9 cellular contexts compared by ENCODE assay signal in genomic region chr2:102187191-102188150, GRCh38. TPM values are rescaled to one million over a fixed set of nuclear protein-coding genes. Genes with fewer than 3 reads are reported as not detected.
DNase-seq lines count a peak whose midpoint lies in the region; ATAC-seq and TF ChIP-seq lines count a peak whose summit lies in the region.
"Had no signal": no experiment of that assay in that cellular context is flagged by ENCODE, and none has a peak within 500 bp of the region (broad histone marks: within the 10 kb centered on the region; RNA-seq: fewer than 3 reads in every experiment).

No MANE protein-coding gene starts in this region.

- no peak overlapping the region for H4K8ac ChIP-seq in H9 (replicated peaks; ENCODE audit: insufficient read length, low read depth, low read length)

- H3K79me1 ChIP-seq in H9 (ENCODE audit: insufficient read depth, low read depth, low read length, poor library complexity, severe bottlenecking): no peaks in the 10 kb centered on the region

- H3K27ac Mint-ChIP-seq in H9: no peak overlapping the region
- peak overlapping the region in 3 of 10 donors; percentile 9 to 69 (median 65) for H3K27ac Mint-ChIP-seq in naive thymus-derived CD8-positive, alpha-beta T cell
- peak overlapping the region; percentile 83 for H3K27ac Mint-ChIP-seq in stimulated activated naive CD8-positive, alpha-beta T cell treated with anti-CD3 and anti-CD28 coated beads, Interleukin-15, Interleukin-2, amounts not matched to agents 100 ng/mL and 50 ng/mL, for 24 hours

- H2BK5ac ChIP-seq in H9 (ENCODE audit: insufficient read length, low read length): no peak overlapping the region

- no peak overlapping the region for H3K23ac ChIP-seq in H9 (ENCODE audit: insufficient read length, low read depth, low read length)

- no peak overlapping the region for H3K27ac ChIP-seq in H9 (ENCODE audit: insufficient read length, low read depth, low read length)
- H3K27ac ChIP-seq: HL-60 had no signal

- no peak overlapping the region for H4K5ac ChIP-seq in H9 (ENCODE audit: insufficient read length, low read depth, low read length)

- no peak overlapping the region for H2BK12ac ChIP-seq in H9 (ENCODE audit: insufficient read length, low read depth, low read length)

- no peak overlapping the region for H2BK120ac ChIP-seq in H9 (ENCODE audit: low read depth, low read length, poor library complexity, severe bottlenecking)

- H3K23me2 ChIP-seq in H9 (ENCODE audit: insufficient read length, low read depth, low read length, poor library complexity, severe bottlenecking): no peaks in the 10 kb centered on the region

- H2BK20ac ChIP-seq in H9 (ENCODE audit: low read depth, low read length, poor library complexity, severe bottlenecking): no peak overlapping the region

- POLR2A ChIA-PET in naive thymus-derived CD8-positive, alpha-beta T cell (lab: Charles Lee): no interaction called here

- no peak overlapping the region for H3K9ac ChIP-seq in H9 (ENCODE audit: extremely low read depth, insufficient read length, low read length)

- H3K4me1 ChIP-seq in H9 (ENCODE audit: insufficient read depth, low read length): no peaks in the 10 kb centered on the region

- peak overlapping the region; percentile 65 to 70 for H3K4me3 Mint-ChIP-seq in H9
- peak overlapping the region; percentile 81 to 92 (median 84) for H3K4me3 Mint-ChIP-seq in naive thymus-derived CD8-positive, alpha-beta T cell
- H3K4me3 Mint-ChIP-seq in stimulated activated naive CD8-positive, alpha-beta T cell treated with anti-CD3 and anti-CD28 coated beads, Interleukin-15, Interleukin-2, amounts not matched to agents 100 ng/mL and 50 ng/mL, for 24 hours: peak overlapping the region; percentile 73

- H3T11ph ChIP-seq in H9 (ENCODE audit: low read length): no peak overlapping the region

- H3K27me3 ChIP-seq in H9 (ENCODE audit: insufficient read depth, low read length): peaks cover 4% of the 10 kb centered on the region

- no peak overlapping the region; the same call in 1 of the 2 replicates for H2BK15ac ChIP-seq in H9 (ENCODE audit: low read depth, low read length)

- peaks cover 0 to 4% of the 10 kb centered on the region in 2 experiments; a peak in 1 of 4 replicates for H3K4me1 Mint-ChIP-seq in H9
- H3K4me1 Mint-ChIP-seq in naive thymus-derived CD8-positive, alpha-beta T cell: peaks cover 4 to 9% (median 7%) of the 10 kb centered on the region in 4 donors
- peaks cover 15% of the 10 kb centered on the region for H3K4me1 Mint-ChIP-seq in stimulated activated naive CD8-positive, alpha-beta T cell treated with anti-CD3 and anti-CD28 coated beads, Interleukin-15, Interleukin-2, amounts not matched to agents 100 ng/mL and 50 ng/mL, for 24 hours (ENCODE audit: low read depth)

- no CpG with 5 or more reads among the region's 73 CpGs for WGBS in H9 (ENCODE audit: extremely low coverage, insufficient read length, low lambda C conversion rate)

- H3K79me2 ChIP-seq in H9 (ENCODE audit: insufficient read depth, low read length): no peaks in the 10 kb centered on the region

- no peak overlapping the region for H3K56ac ChIP-seq in H9 (ENCODE audit: insufficient read length, low read depth, low read length)

- H4K20me1 ChIP-seq in H9 (ENCODE audit: control insufficient read depth, insufficient read depth, insufficient read length): no peaks in the 10 kb centered on the region

- H2AFZ ChIP-seq in H9 (ENCODE audit: low read length): no peak overlapping the region

- H2AK5ac ChIP-seq in H9 (ENCODE audit: insufficient read length, low read length): no peak overlapping the region

- H3K4ac ChIP-seq in H9 (ENCODE audit: low read depth, low read length): no peak overlapping the region

- H3K18ac ChIP-seq in H9 (ENCODE audit: insufficient read length, low read depth, low read length): no peak overlapping the region

- H3K4me2 ChIP-seq in H9 (ENCODE audit: insufficient read depth, insufficient read length, low read length): peak overlapping the region; percentile 24

- no peak for TF ChIP-seq CTCF in H9 (conservative IDR thresholded peaks at IDR 0.05)
- peak; percentile 48 for TF ChIP-seq CTCF in fibroblast of mammary gland (conservative IDR thresholded peaks at IDR 0.05; ENCODE audit: control insufficient read depth, insufficient read depth, low read depth, low read length)

- H3K4me3 ChIP-seq in fibroblast of mammary gland (ENCODE audit: control insufficient read depth, low read depth, low read length): peak overlapping the region; percentile 42

- peak; percentile 85 to 88 for ATAC-seq in naive thymus-derived CD8-positive, alpha-beta T cell
- no peak for ATAC-seq in HG03354 (IDR thresholded peaks at IDR 0.05; ENCODE audit: poor library complexity, severe bottlenecking, unreplicated experiment)
- no peak for ATAC-seq in GM21360 (IDR thresholded peaks at IDR 0.05; ENCODE audit: unreplicated experiment)
- ATAC-seq in HG02642 (IDR thresholded peaks at IDR 0.05; ENCODE audit: poor library complexity, unreplicated experiment): no peak

- no peak for DNase-seq in H9
- DNase-seq in activated CD8-positive, alpha-beta memory T cell treated with anti-CD3 and anti-CD28 coated beads, Interleukin-2, amount 50 U/mL, for 48 hours: peak; percentile 80
- DNase-seq in fibroblast of mammary gland (ENCODE audit: low read depth): peak; percentile 65
- peak in 9 of 10 donors; percentile 7 to 65 (median 22) for DNase-seq in naive thymus-derived CD8-positive, alpha-beta T cell

- peaks cover 43% of the 10 kb centered on the region for H3K27me3 Mint-ChIP-seq in H9 (ENCODE audit: low read depth)
- H3K27me3 Mint-ChIP-seq in naive thymus-derived CD8-positive, alpha-beta T cell: peaks cover 17 to 47% (median 29%) of the 10 kb centered on the region in 5 donors
- peaks cover 56% of the 10 kb centered on the region for H3K27me3 Mint-ChIP-seq in stimulated activated naive CD8-positive, alpha-beta T cell treated with anti-CD3 and anti-CD28 coated beads, Interleukin-15, Interleukin-2, amounts not matched to agents 100 ng/mL and 50 ng/mL, for 24 hours

- H4K91ac ChIP-seq in H9 (ENCODE audit: insufficient read length, low read depth, low read length): no peak overlapping the region

- no peaks in the 10 kb centered on the region for H3K9me3 ChIP-seq in H9 (ENCODE audit: control insufficient read depth, low read depth, low read length)

- peaks cover 0 to 2% of the 10 kb centered on the region in 2 experiments; a peak in 1 of 5 replicates for H3K9me3 Mint-ChIP-seq in H9
- no peaks in the 10 kb centered on the region for H3K9me3 Mint-ChIP-seq in naive thymus-derived CD8-positive, alpha-beta T cell
- H3K9me3 Mint-ChIP-seq in stimulated activated naive CD8-positive, alpha-beta T cell treated with anti-CD3 and anti-CD28 coated beads, Interleukin-15, Interleukin-2, amounts not matched to agents 100 ng/mL and 50 ng/mL, for 24 hours: peaks cover 4% of the 10 kb centered on the region

- no peaks in the 10 kb centered on the region for H3K36me3 Mint-ChIP-seq in H9 (ENCODE audit: insufficient read depth in 1 of 3, low read depth in 3 of 3)
- no peaks in the 10 kb centered on the region for H3K36me3 Mint-ChIP-seq in naive thymus-derived CD8-positive, alpha-beta T cell
- H3K36me3 Mint-ChIP-seq in stimulated activated naive CD8-positive, alpha-beta T cell treated with anti-CD3 and anti-CD28 coated beads, Interleukin-15, Interleukin-2, amounts not matched to agents 100 ng/mL and 50 ng/mL, for 24 hours (ENCODE audit: low read depth): peaks cover 5% of the 10 kb centered on the region

- H3K14ac ChIP-seq in H9 (ENCODE audit: insufficient read depth, low read length): no peak overlapping the region

RNA-seq across cellular contexts. Expression of gene IL1RL2, which starts 0.6 kb away (rescaled TPM):
- total RNA-seq in H9 (2021): not detected in 2 replicates
- not detected for total RNA-seq in naive thymus-derived CD8-positive, alpha-beta T cell
- not detected for polyA plus RNA-seq in naive thymus-derived CD8-positive, alpha-beta T cell

RNA-seq across cellular contexts. Expression of gene IL1R1, which starts 44.9 kb away (rescaled TPM):
- 0.39 and 0.46 TPM in 2 replicates for total RNA-seq in H9 (2021)
- total RNA-seq in naive thymus-derived CD8-positive, alpha-beta T cell: under 1 TPM in 1 of 2 experiments, not detected in 1; 0.29 TPM
- polyA plus RNA-seq in naive thymus-derived CD8-positive, alpha-beta T cell: not detected

Comparison
In these comparisons a context has a peak if more than half of its experiments do, and no peak if none do; other contexts are left out.
1. ATAC-seq: peak in naive thymus-derived CD8-positive, alpha-beta T cell (2 of 2); none in HG03354 (single experiment), GM21360 (single experiment) and HG02642 (single experiment).
2. Peak in every context shown above with its lines, with median percentiles within 50 percentile points of each other: H3K4me3 Mint-ChIP-seq.